In genomic region chr11:10861047-10861446, GRCh38 we compare ENCODE assay signal across 25 cellular contexts.
"Had no signal": no experiment of that assay in that cellular context is flagged by ENCODE, and none has a peak within 500 bp of the region (broad histone marks: within the 10 kb centered on the region; RNA-seq: fewer than 3 reads in every experiment).

No MANE protein-coding gene starts in this region.

- H3K36me3 ChIP-seq: lower lobe of right lung, right atrium auricular region, SJCRH30, suprapubic skin had no signal

- H3K9me3 Mint-ChIP-seq: activated T-cell treated with anti-CD3 and anti-CD28 coated beads, Interleukin-2, amount 50 U/mL, for 24 hours; activated T-helper 2 cell treated with anti-CD3 and anti-CD28 coated beads, Interferon-gamma antibody, Interleukin-2, Interleukin-4, amounts not matched to agents 10 μg/mL and 5 μg/mL and 100 μg/mL, durations not matched to agents 14 hours and 24 hours and 36 hours; effector memory CD8-positive, alpha-beta T cell; neural progenitor cell; stimulated activated naive CD8-positive, alpha-beta T cell treated with anti-CD3 and anti-CD28 coated beads, Interleukin-15, amount 100 ng/mL, for 72 hours; T-cell; T-helper 2 cell treated with Interferon-gamma antibody and Interleukin-4, amounts not matched to agents 5 μg/mL and 100 μg/mL, for 36 hours; type B pancreatic cell had no signal

- H3K9me3 ChIP-seq: lower lobe of right lung, mucosa of descending colon, right atrium auricular region, SJCRH30, suprapubic skin had no signal

- H3K4me3 Mint-ChIP-seq: effector memory CD8-positive, alpha-beta T cell; neural progenitor cell; stimulated activated naive CD8-positive, alpha-beta T cell treated with anti-CD3 and anti-CD28 coated beads, Interleukin-15, amount 100 ng/mL, for 72 hours; T-helper 2 cell treated with Interferon-gamma antibody and Interleukin-4, amounts not matched to agents 5 μg/mL and 100 μg/mL, for 36 hours; type B pancreatic cell had no signal

- H3K27me3 Mint-ChIP-seq: activated T-cell treated with anti-CD3 and anti-CD28 coated beads, Interleukin-2, amount 50 U/mL, for 24 hours; effector memory CD8-positive, alpha-beta T cell; progenitor cell of endocrine pancreas; stimulated activated naive CD8-positive, alpha-beta T cell treated with anti-CD3 and anti-CD28 coated beads, Interleukin-15, amount 100 ng/mL, for 72 hours; T-cell; type B pancreatic cell had no signal

- H3K27ac ChIP-seq: lower lobe of right lung, neural progenitor cell, SJCRH30, suprapubic skin, WERI-Rb-1 had no signal

- DNase-seq: activated CD4-positive, alpha-beta T cell treated with anti-CD3 and anti-CD28 coated beads for 1 hour; activated CD4-positive, alpha-beta T cell treated with anti-CD3 and anti-CD28 coated beads, Interleukin-2, amount 50 U/mL, for 4 hours; activated CD8-positive, alpha-beta memory T cell treated with anti-CD3 and anti-CD28 coated beads for 24 hours; activated CD8-positive, alpha-beta memory T cell treated with anti-CD3 and anti-CD28 coated beads, Interleukin-2, amount 50 U/mL, for 4 hours; activated naive CD4-positive, alpha-beta T cell; activated T-cell treated with anti-CD3 and anti-CD28 coated beads, Interleukin-2, amount 50 U/mL, for 24 hours; anterior cingulate cortex; central memory CD4-positive, alpha-beta T cell; effector memory CD8-positive, alpha-beta T cell; lower lobe of right lung; mesendoderm; mucosa of descending colon; SJCRH30; stimulated activated CD4-positive, alpha-beta T cell treated with anti-CD3 and anti-CD28 coated beads, Interleukin-1b, Interleukin-23, amount 100 ng/mL, for 48 hours; stimulated activated naive CD8-positive, alpha-beta T cell treated with anti-CD3 and anti-CD28 coated beads, Interleukin-15, amount 100 ng/mL, for 72 hours; T-cell; WERI-Rb-1 had no signal

- H3K4me1 ChIP-seq: SJCRH30 had no signal

- H3K27ac Mint-ChIP-seq: activated T-cell treated with anti-CD3 and anti-CD28 coated beads, Interleukin-2, amount 50 U/mL, for 24 hours; activated T-helper 2 cell treated with anti-CD3 and anti-CD28 coated beads, Interferon-gamma antibody, Interleukin-2, Interleukin-4, amounts not matched to agents 10 μg/mL and 5 μg/mL and 100 μg/mL, durations not matched to agents 14 hours and 24 hours and 36 hours; effector memory CD8-positive, alpha-beta T cell; neural progenitor cell; progenitor cell of endocrine pancreas; stimulated activated naive CD8-positive, alpha-beta T cell treated with anti-CD3 and anti-CD28 coated beads, Interleukin-15, amount 100 ng/mL, for 72 hours; T-helper 2 cell treated with Interferon-gamma antibody and Interleukin-4, amounts not matched to agents 5 μg/mL and 100 μg/mL, for 36 hours had no signal

- H3K27me3 ChIP-seq: neural progenitor cell, right atrium auricular region, SJCRH30, suprapubic skin had no signal

- ATAC-seq: effector memory CD8-positive, alpha-beta T cell; esophagus mucosa; lower lobe of right lung; mucosa of descending colon; stimulated activated naive CD8-positive, alpha-beta T cell treated with anti-CD3 and anti-CD28 coated beads, Interleukin-15, amount 100 ng/mL, for 72 hours; T-cell had no signal

- H3K9ac ChIP-seq: neural progenitor cell had no signal

- H3K4me3 ChIP-seq: lower lobe of right lung, mucosa of descending colon, neural progenitor cell, right atrium auricular region, SJCRH30, suprapubic skin had no signal
